ENCODE assay signal across 7 cellular contexts in genomic region chr1:227318003-227318851, GRCh38. TPM values are rescaled to one million over a fixed set of nuclear protein-coding genes. Genes with fewer than 3 reads are reported as not detected.
A peak's percentile ranks its signal among the peaks of the same experiment; 100 is the strongest.
DNase-seq lines count a peak whose midpoint lies in the region; ATAC-seq and TF ChIP-seq lines count a peak whose summit lies in the region.

CDC42BPA (minus strand) TSS chr1:227318492; CDS start chr1:227317182, 1,310 bp downstream.

- no peak within 1 kb of the TSS for H3K27ac Mint-ChIP-seq in activated naive CD8-positive, alpha-beta T cell
- H3K27ac Mint-ChIP-seq in neural crest cell (ENCODE audit: unreplicated experiment) (peak within 1 kb of the TSS; percentile 95), type B pancreatic cell (peak within 1 kb of the TSS; percentile 95)

- peak; percentile 17 to 36 for DNase-seq in HL-60 (ENCODE audit: low read depth in 1 of 2, low spot score in 1 of 2)
- DNase-seq in globus pallidus (ENCODE audit: low spot score): peak; percentile 91
- peak; percentile 73 for DNase-seq in neural crest cell (ENCODE audit: low read depth, low spot score)
- peak; percentile 85 for DNase-seq in type B pancreatic cell (ENCODE audit: extremely low spot score, unreplicated experiment)

- peak within 1 kb of the TSS; percentile 86 for H3K4me3 Mint-ChIP-seq in activated naive CD8-positive, alpha-beta T cell
- H3K4me3 Mint-ChIP-seq in neural crest cell: peak within 1 kb of the TSS; percentile 98
- peak within 1 kb of the TSS; percentile 94 for H3K4me3 Mint-ChIP-seq in type B pancreatic cell

- ATAC-seq in GM18498 (IDR thresholded peaks at IDR 0.05; ENCODE audit: unreplicated experiment): peak; percentile 50

- H3K4me3 ChIP-seq in HL-60 (replicated peaks; ENCODE audit: insufficient read depth, low read length): peak within 1 kb of the TSS; percentile 46

- no peak for TF ChIP-seq CTCF in HL-60 (IDR thresholded peaks at IDR 0.05; ENCODE audit: insufficient read depth, low read length)
- no peak for TF ChIP-seq CTCF in neural crest cell (conservative IDR thresholded peaks at IDR 0.05)
- TF ChIP-seq CTCF in type B pancreatic cell (conservative IDR thresholded peaks at IDR 0.05): no peak

- peaks cover 7% of the 10 kb centered on the region for H3K4me1 Mint-ChIP-seq in activated naive CD8-positive, alpha-beta T cell (ENCODE audit: low read depth)
- peaks cover 55% of the 10 kb centered on the region for H3K4me1 Mint-ChIP-seq in neural crest cell
- H3K4me1 Mint-ChIP-seq in type B pancreatic cell (ENCODE audit: unreplicated experiment): peaks cover 18% of the 10 kb centered on the region

- H3K27me3 Mint-ChIP-seq in activated naive CD8-positive, alpha-beta T cell: peaks cover 42% of the 10 kb centered on the region
- H3K27me3 Mint-ChIP-seq in neural crest cell (ENCODE audit: low read depth): no peaks in the 10 kb centered on the region
- H3K27me3 Mint-ChIP-seq in type B pancreatic cell: peaks cover 10% of the 10 kb centered on the region

- no peaks in the 10 kb centered on the region for H3K9me3 Mint-ChIP-seq in activated naive CD8-positive, alpha-beta T cell (ENCODE audit: low read depth)
- H3K9me3 Mint-ChIP-seq in neural crest cell: no peaks in the 10 kb centered on the region
- no peaks in the 10 kb centered on the region for H3K9me3 Mint-ChIP-seq in type B pancreatic cell

- peaks cover 40% of the 10 kb centered on the region for H3K27me3 ChIP-seq in HL-60 (ENCODE audit: insufficient read depth, poor library complexity, severe bottlenecking)

- no peak within 1 kb of the TSS for H3K27ac ChIP-seq in HL-60 (replicated peaks)

- no peaks in the 10 kb centered on the region for H3K36me3 Mint-ChIP-seq in activated naive CD8-positive, alpha-beta T cell
- H3K36me3 Mint-ChIP-seq in neural crest cell (ENCODE audit: low read depth) (no peaks in the 10 kb centered on the region), type B pancreatic cell (no peaks in the 10 kb centered on the region)

TF ChIP-seq in PFSK-1, 5 proteins besides CTCF, POLR2A, EP300 and RAD21:
- TF ChIP-seq POLR2AphosphoS5 (IDR thresholded peaks at IDR 0.05; ENCODE audit: low read depth, low read length) (peak; percentile 31), REST (IDR thresholded peaks at IDR 0.05; ENCODE audit: insufficient read depth in 1 of 2, low read depth in 2 of 2, low read length in 2 of 2) (no peak), FOXP2 (optimal IDR thresholded peaks at IDR 0.05; ENCODE audit: borderline replicate concordance, extremely low read depth, extremely low read length, insufficient read depth) (peak; percentile 52), SIN3A (IDR thresholded peaks at IDR 0.05; ENCODE audit: borderline replicate concordance, insufficient read depth, low read length) (no peak), TAF1 (IDR thresholded peaks at IDR 0.05; ENCODE audit: borderline replicate concordance, insufficient read depth, low read length) (peak; percentile 63; the same call in 1 of the 2 replicates)
TF ChIP-seq in PFSK-1: peak in this region for 3.

RNA-seq across cellular contexts. Expression of gene CDC42BPA, which starts in this region (rescaled TPM):
- polyA plus RNA-seq in PFSK-1 (2012; ENCODE audit: insufficient read length, low read depth): 10.8 TPM
- total RNA-seq in neural crest cell (35.6 and 38.0 TPM in 2 replicates), type B pancreatic cell (ENCODE audit: low replicate concordance) (18.5 and 33.8 TPM in 2 replicates)

Comparison
In these comparisons a context has a peak if more than half of its experiments do, and no peak if none do; other contexts are left out.
1. DNase-seq: peak in every context shown above with its lines; median percentile 91 in globus pallidus; 85 in type B pancreatic cell; 73 in neural crest cell; 26 in HL-60.